8 cellular contexts compared by ENCODE assay signal in the genomic region with DNA sequence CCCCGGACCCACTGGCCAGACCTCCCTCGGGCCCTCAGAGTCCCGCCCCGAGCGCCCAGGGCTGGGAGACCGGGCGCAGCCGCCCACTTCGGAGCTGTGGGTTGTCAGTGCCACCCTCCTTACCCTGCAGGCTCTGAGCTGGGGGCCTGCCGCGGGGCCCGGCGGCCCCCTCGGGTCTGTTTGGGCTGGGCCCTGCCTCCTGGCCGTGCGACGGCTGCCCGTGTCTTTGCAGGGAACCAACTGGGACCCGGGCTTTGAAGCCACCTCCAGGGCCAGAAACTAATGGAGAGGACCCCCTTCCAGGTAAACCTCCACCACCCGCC. TPM values are rescaled to one million over a fixed set of nuclear protein-coding genes. Genes with fewer than 3 reads are reported as not detected.
A peak's percentile ranks its signal among the peaks of the same experiment; 100 is the strongest.
DNase-seq lines count a peak whose midpoint lies in the region; ATAC-seq, FAIRE-seq and TF ChIP-seq lines count a peak whose summit lies in the region.

No MANE protein-coding gene starts in this region.

- H3K27me3 ChIP-seq in Panc1 (ENCODE audit: control insufficient read depth, insufficient read depth, low read length) (no peaks in the 10 kb centered on the region), small intestine (ENCODE audit: control insufficient read depth in 2 of 2, insufficient read depth in 2 of 2, low read length in 2 of 2) (no peaks in the 10 kb centered on the region)

- TF ChIP-seq CTCF in Panc1 (IDR thresholded peaks at IDR 0.05) = no peak
- TF ChIP-seq CTCF in fibroblast of pulmonary artery (IDR thresholded peaks at IDR 0.05; ENCODE audit: low read length, missing control alignments) = no peak
- no peak for TF ChIP-seq CTCF in GM10248 (IDR thresholded peaks at IDR 0.05; ENCODE audit: control extremely low read depth, extremely low read depth, low read depth, missing control alignments)

- H3K4me3 ChIP-seq in Panc1 (ENCODE audit: low read depth in 2 of 2, low read length in 2 of 2) (peak overlapping the region; percentile 61 to 76), fibroblast of pulmonary artery (replicated peaks; ENCODE audit: low read depth, low read length) (peak overlapping the region; percentile 67), small intestine (ENCODE audit: low read depth in 1 of 2, low read length in 2 of 2) (peak overlapping the region; percentile 38 to 45)

- intact Hi-C loops in Panc1 (cut with micrococcal nuclease; ENCODE audit: unreplicated experiment) = no loop called here

- DNase-seq in Panc1 (ENCODE audit: low read depth, low spot score) (no peak), fibroblast of pulmonary artery (ENCODE audit: low read depth) (no peak), small intestine (no peak), GF-D8 (lab: John Stamatoyannopoulos, UW) (no peak), NCI-H1105 (lab: John Stamatoyannopoulos, UW) (no peak), GM10248 (ENCODE audit: extremely low spot score) (no peak)
- no peak for DNase-seq in activated effector memory CD4-positive, alpha-beta T cell treated with anti-CD3 and anti-CD28 coated beads, Interleukin-2, amount 50 U/mL, for 16 hours

- H3K36me3 ChIP-seq in Panc1 (ENCODE audit: control insufficient read depth, insufficient read depth, low read length) (no peaks in the 10 kb centered on the region), small intestine (ENCODE audit: control insufficient read depth in 2 of 2, insufficient read depth in 2 of 2, low read length in 2 of 2) (no peaks in the 10 kb centered on the region)

- in situ Hi-C loops in Panc1 (cut with HindIII; ENCODE audit: low pct_unique_long_range_greater_than_20kb, low sequenced_read_pairs) = no loop called here

- H3K9me3 ChIP-seq in Panc1 (ENCODE audit: control insufficient read depth, insufficient read depth, low read depth, low read length) (no peaks in the 10 kb centered on the region), small intestine (ENCODE audit: control insufficient read depth, low read depth) (no peaks in the 10 kb centered on the region)

- no TSS peak for BruUV-seq in Panc1 (replicated peaks; lab: Mats Ljungman, UMichigan)

- CTCF ChIA-PET in Panc1 (lab: Charles Lee) (no interaction called here), GM10248 (lab: Yijun Ruan, JAX) (interaction anchor here (0.9 to 3.2 kb wide), 5 partner anchors 10 to 120 kb away, joined by 3 to 11 read pairs (median 3); a partner anchor contains a TSS)

- H3K27ac ChIP-seq in Panc1 (ENCODE audit: low read length) (peak overlapping the region; percentile 84), small intestine (ENCODE audit: low read depth in 1 of 2, low read length in 1 of 2) (no peak overlapping the region)

- ATAC-seq in GM21619 (IDR thresholded peaks at IDR 0.05; ENCODE audit: unreplicated experiment) = peak; percentile 15
- no peak for ATAC-seq in Panc1

- POLR2A ChIA-PET in Panc1 (lab: Charles Lee) (interaction anchor here (0.6 kb wide), 1 partner anchor 191 kb away, joined by 9 read pairs; no protein-coding TSS in a partner anchor), GM10248 (lab: Yijun Ruan, JAX) (interaction anchor here (0.5 to 1.1 kb wide), 3 partner anchors 15 to 438 kb away, joined by 3 to 4 read pairs (median 3); a partner anchor contains a TSS)

- no peak for FAIRE-seq in small intestine (lab: Jason Lieb, UNC)

- H3K4me1 ChIP-seq in Panc1 (ENCODE audit: control insufficient read depth, insufficient read depth, low read length) (peaks cover 23% of the 10 kb centered on the region), small intestine (ENCODE audit: control insufficient read depth in 2 of 2, insufficient read depth in 1 of 2, low read depth in 1 of 2, low read length in 1 of 2) (peaks cover 2 to 5% of the 10 kb centered on the region in 2 donors)

- 4 to 7% (median 6%) methylated on average over 11 to 20 of the region's 20 CpGs for WGBS in small intestine, 3 donors

RNA-seq across cellular contexts. Expression of a gene that starts 0.4 kb away (rescaled TPM):
- total RNA-seq in Panc1 (2021; ENCODE audit: unreplicated experiment) = 25.0 TPM
- polyA plus RNA-seq in Panc1 (2012; ENCODE audit: insufficient read length) = 18.1 TPM
- 1 to 10 TPM in 2 of 3 donors, under 1 TPM in 1; 0.67 to 7.7 (median 1.1) TPM for polyA plus RNA-seq in small intestine

RNA-seq across cellular contexts. Expression of a gene that starts 10.7 kb away (rescaled TPM):
- total RNA-seq in Panc1 (2021; ENCODE audit: unreplicated experiment) = 3.2 TPM
- 2.3 TPM for polyA plus RNA-seq in Panc1 (2012; ENCODE audit: insufficient read length)
- polyA plus RNA-seq in small intestine = under 1 TPM in 1 of 3 donors, not detected in 2; 0.04 TPM

RNA-seq across cellular contexts. Expression of a gene that starts 14.6 kb away (rescaled TPM):
- 26.7 TPM for total RNA-seq in Panc1 (2021; ENCODE audit: unreplicated experiment)
- polyA plus RNA-seq in Panc1 (2012; ENCODE audit: insufficient read length) = 15.9 TPM
- 1 to 10 TPM in 2 of 3 donors, under 1 TPM in 1; 0.81 to 4.8 (median 1.6) TPM for polyA plus RNA-seq in small intestine

RNA-seq across cellular contexts. Expression of a gene that starts 31.1 kb away (rescaled TPM):
- 35.8 TPM for total RNA-seq in Panc1 (2021; ENCODE audit: unreplicated experiment)
- polyA plus RNA-seq in Panc1 (2012; ENCODE audit: insufficient read length) = 17.6 TPM
- polyA plus RNA-seq in small intestine = 10 to 100 TPM in 1 of 3 donors, 1 to 10 TPM in 1, under 1 TPM in 1; 0.89 to 12.4 (median 1.1) TPM

RNA-seq across cellular contexts. Expression of a gene that starts 53.4 kb away (rescaled TPM):
- total RNA-seq in Panc1 (2021; ENCODE audit: unreplicated experiment) = 282 TPM
- polyA plus RNA-seq in Panc1 (2012; ENCODE audit: insufficient read length) = 497 TPM
- 100 to 1,000 TPM in 1 of 3 donors, 10 to 100 TPM in 2; 74.5 to 187 (median 98.1) TPM for polyA plus RNA-seq in small intestine
